Comparison of ENCODE assay signal across 7 cellular contexts in the genomic region with DNA sequence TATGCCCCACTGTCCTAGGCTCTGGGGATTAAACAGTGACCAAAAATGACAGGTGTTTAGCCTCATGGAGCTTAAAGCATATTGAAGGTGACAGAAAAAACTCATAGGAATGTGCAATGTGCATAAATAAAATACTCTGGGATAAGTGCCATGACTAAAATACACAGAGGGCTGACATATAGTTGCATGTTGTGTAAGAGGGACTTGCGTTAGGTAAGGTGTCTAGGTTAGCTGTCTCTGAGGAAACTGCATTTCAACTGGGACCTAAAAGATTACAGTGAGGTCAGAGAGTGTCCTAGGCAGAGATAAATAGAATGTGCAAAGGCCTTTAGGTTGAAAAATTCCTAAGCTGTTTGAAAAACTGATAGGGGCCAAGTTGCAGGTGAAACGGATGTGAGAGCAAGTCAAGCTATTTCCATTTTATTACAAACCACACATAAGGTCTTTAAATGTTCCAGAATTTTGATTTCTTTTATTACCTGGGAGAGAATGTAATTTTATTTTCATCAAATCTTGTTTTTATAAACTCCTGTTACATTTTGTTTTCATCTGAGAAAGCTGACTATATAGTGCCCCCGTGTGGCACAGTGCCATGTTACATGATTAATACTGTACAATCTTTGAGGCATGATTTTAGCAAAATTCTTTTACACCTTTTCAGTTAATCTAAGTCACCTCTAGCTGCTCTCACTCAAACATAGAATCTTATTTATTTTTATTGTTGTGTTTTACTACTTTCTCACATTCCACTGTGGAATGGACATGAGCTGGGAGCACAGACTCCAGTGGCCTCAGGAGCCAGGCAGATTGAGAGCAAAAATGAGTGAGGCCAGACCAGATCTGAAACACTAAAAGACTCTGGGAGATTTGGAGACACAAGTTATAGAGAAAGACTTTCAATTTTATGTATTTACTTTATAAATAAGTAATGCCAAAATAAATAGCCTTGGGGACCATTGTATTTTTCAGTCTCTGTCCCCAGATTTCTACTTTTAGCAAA.
DNase-seq lines count a peak whose midpoint lies in the region; ATAC-seq and TF ChIP-seq lines count a peak whose summit lies in the region.

No MANE protein-coding gene starts in this region.

- ATAC-seq in GM18520 (IDR thresholded peaks at IDR 0.05; ENCODE audit: unreplicated experiment) (no peak), GM21423 (IDR thresholded peaks at IDR 0.05; ENCODE audit: unreplicated experiment) (no peak)

- H4K20me1 ChIP-seq in DOHH2 (ENCODE audit: control insufficient read depth, insufficient read depth, low read depth, low read length): no peaks in the 10 kb centered on the region

- H3F3A ChIP-seq in DOHH2 (ENCODE audit: control insufficient read depth, insufficient read depth): no peaks in the 10 kb centered on the region

- no peaks in the 10 kb centered on the region for H3K36me3 ChIP-seq in DOHH2 (ENCODE audit: control insufficient read depth, low read length)
- no peaks in the 10 kb centered on the region for H3K36me3 ChIP-seq in WERI-Rb-1

- peak; percentile 68 for TF ChIP-seq CTCF in DOHH2 (IDR thresholded peaks at IDR 0.05; ENCODE audit: low read depth, low read length, poor library complexity, severe bottlenecking)
- peak; percentile 8; the same call in 1 of the 2 replicates for TF ChIP-seq CTCF in WERI-Rb-1 (IDR thresholded peaks at IDR 0.05; ENCODE audit: low read depth, low read length)

- no peaks in the 10 kb centered on the region for H3K79me2 ChIP-seq in DOHH2 (ENCODE audit: control insufficient read depth, low read length)

- CTCF ChIA-PET in HEK293T (lab: Yijun Ruan, JAX): interaction anchor here (0.6 to 1.7 kb wide), 4 partner anchors 11 to 51 kb away, joined by 3 to 6 read pairs (median 4); no protein-coding TSS in a partner anchor

- H3K27ac ChIP-seq in DOHH2 (ENCODE audit: low read depth, low read length): no peak overlapping the region
- no peak overlapping the region for H3K27ac ChIP-seq in WERI-Rb-1

- no peak overlapping the region for H3K4me2 ChIP-seq in DOHH2 (ENCODE audit: low read length)

- H3K4me1 ChIP-seq in DOHH2 (ENCODE audit: control insufficient read depth, low read length): no peaks in the 10 kb centered on the region

- DNase-seq in HEK293T (ENCODE audit: extremely low spot score): peak; percentile 10
- DNase-seq in WERI-Rb-1: peak; percentile 37
- peak; percentile 32 for DNase-seq in kidney glomerular epithelial cell (lab: John Stamatoyannopoulos, UW)
- DNase-seq in occipital lobe (lab: John Stamatoyannopoulos, UW): no peak

- H3K27me3 ChIP-seq in DOHH2 (ENCODE audit: control insufficient read depth, low read length) (no peaks in the 10 kb centered on the region), WERI-Rb-1 (ENCODE audit: insufficient read depth, low read depth, severe bottlenecking) (no peaks in the 10 kb centered on the region)

- POLR2A ChIA-PET in HEK293T (lab: Yijun Ruan, JAX): interaction anchor here (0.8 kb wide), 1 partner anchor 259 kb away, joined by 3 read pairs; the partner anchor contains the start of gene ZNF717

- H3K4me3 ChIP-seq in DOHH2 (ENCODE audit: low read length): no peak overlapping the region
- H3K4me3 ChIP-seq in WERI-Rb-1 (ENCODE audit: low read depth, low read length): no peak overlapping the region

- H3K9me3 ChIP-seq in DOHH2 (ENCODE audit: control insufficient read depth, insufficient read depth, low read length) (no peaks in the 10 kb centered on the region), WERI-Rb-1 (ENCODE audit: severe bottlenecking) (no peaks in the 10 kb centered on the region)

- no peaks in the 10 kb centered on the region for H3K9me2 ChIP-seq in DOHH2 (replicated peaks; ENCODE audit: control insufficient read depth, low read length)

TF ChIP-seq in HEK293T, 16 proteins besides CTCF, POLR2A, EP300 and RAD21:
- TF ChIP-seq FOXK2 (IDR thresholded peaks at IDR 0.05) (no peak), ELF4 (IDR thresholded peaks at IDR 0.05) (no peak), PKNOX1 (IDR thresholded peaks at IDR 0.05) (no peak), SP1 (IDR thresholded peaks at IDR 0.05) (no peak), CTBP1 (IDR thresholded peaks at IDR 0.05; ENCODE audit: borderline replicate concordance) (no peak), HDGF (IDR thresholded peaks at IDR 0.05; ENCODE audit: borderline replicate concordance) (no peak), ZNF384 (IDR thresholded peaks at IDR 0.05) (no peak)
